Comparison of ENCODE assay signal across 1 cellular context in the genomic region with DNA sequence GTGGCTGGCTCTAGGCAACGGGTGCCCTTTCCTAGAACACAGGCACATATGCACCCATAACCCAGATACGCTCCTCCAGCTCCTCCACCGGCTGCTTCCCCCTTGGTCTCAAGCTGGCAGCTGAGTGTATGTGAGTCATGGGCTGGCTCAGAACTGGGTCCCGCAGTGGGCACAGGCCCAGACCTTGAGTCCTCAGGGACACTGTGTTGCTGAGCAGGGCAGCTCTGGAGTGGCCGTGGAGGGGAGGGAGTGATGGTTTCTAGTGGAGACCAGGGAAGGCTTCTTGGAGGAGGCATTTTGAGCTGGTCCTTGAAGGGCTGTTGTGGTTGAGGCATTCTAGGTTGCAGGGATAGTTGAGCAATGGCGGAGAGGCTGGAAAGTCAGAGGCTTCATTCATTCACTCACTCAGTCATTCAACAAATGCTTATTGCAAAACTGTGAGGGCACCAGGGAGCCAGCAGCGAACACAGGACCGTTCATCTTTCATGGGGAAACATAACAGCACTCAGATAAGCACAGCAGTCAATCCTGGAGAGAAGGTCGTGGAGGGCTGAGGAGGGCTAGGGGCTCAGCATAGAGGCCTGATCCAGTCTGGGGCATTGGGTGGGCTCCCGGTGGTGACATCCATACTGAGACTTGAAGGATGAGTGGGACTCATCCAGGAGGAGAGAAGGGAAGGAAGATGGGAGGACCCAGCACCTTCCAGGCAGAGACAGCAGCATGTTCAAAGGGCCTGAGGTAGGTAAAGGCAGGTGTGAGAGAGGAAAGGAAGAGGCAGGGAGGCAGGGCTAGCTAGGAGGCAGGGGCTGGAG.
TF ChIP-seq lines count a peak whose summit lies in the region.

No MANE protein-coding gene starts in this region.

TF ChIP-seq in GM23338, 12 proteins besides CTCF, POLR2A, EP300 and RAD21 (continued from another document):
- TF ChIP-seq, protein P1, sequence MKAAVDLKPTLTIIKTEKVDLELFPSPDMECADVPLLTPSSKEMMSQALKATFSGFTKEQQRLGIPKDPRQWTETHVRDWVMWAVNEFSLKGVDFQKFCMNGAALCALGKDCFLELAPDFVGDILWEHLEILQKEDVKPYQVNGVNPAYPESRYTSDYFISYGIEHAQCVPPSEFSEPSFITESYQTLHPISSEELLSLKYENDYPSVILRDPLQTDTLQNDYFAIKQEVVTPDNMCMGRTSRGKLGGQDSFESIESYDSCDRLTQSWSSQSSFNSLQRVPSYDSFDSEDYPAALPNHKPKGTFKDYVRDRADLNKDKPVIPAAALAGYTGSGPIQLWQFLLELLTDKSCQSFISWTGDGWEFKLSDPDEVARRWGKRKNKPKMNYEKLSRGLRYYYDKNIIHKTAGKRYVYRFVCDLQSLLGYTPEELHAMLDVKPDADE (IDR thresholded peaks at IDR 0.05), result no peak
- TF ChIP-seq JUNB (IDR thresholded peaks at IDR 0.05; ENCODE audit: unreplicated experiment) (no peak), ZNF331 (CRISPR knock-in tag; IDR thresholded peaks at IDR 0.05; ENCODE audit: low read depth) (no peak), EZH2 (IDR thresholded peaks at IDR 0.05; ENCODE audit: low read depth, unreplicated experiment) (no peak), CREB1 (CRISPR knock-in tag; IDR thresholded peaks at IDR 0.05; ENCODE audit: low read depth) (no peak)
